Comparison of ENCODE assay signal across 30 cellular contexts in the genomic region with DNA sequence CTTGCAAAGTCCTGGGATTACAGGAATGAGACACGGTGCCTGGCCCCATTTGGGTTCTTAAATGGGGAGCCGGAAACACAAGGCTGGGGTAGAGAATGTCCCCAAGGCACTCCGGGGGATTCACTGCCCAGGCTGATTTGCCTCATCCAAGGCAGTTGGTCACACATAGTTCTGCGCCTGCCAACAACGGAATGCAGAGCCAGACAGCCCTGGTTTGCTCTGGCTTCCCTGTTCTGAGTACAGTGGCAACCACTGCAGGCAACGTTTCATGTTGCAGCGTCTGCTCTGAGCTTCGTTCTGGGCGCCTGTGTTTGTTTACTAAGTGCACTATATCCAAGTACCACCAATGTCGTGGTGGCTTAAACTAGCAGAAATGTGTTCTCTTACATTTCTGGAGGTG.
DNase-seq lines count a peak whose midpoint lies in the region; ATAC-seq and TF ChIP-seq lines count a peak whose summit lies in the region.
"Had no signal": no experiment of that assay in that cellular context is flagged by ENCODE, and none has a peak within 500 bp of the region (broad histone marks: within the 10 kb centered on the region; RNA-seq: fewer than 3 reads in every experiment).

No MANE protein-coding gene starts in this region.

- no peak overlapping the region for H3K4me2 ChIP-seq in PC-3 (ENCODE audit: low read length)
- H3K4me2 ChIP-seq: A549 had no signal

- POLR2A ChIA-PET in PC-3 (lab: Charles Lee; ENCODE audit: unreplicated experiment), result no interaction called here

- H3K4me3 ChIP-seq in heart left ventricle (peak overlapping the region in 1 of 12 donors; percentile 26), gastrocnemius medialis (peak overlapping the region; percentile 17 to 37 (median 26)), PC-3 (ENCODE audit: low read length) (no peak overlapping the region)
- H3K4me3 ChIP-seq: A549, ascending aorta, lung, thoracic aorta had no signal

- TF ChIP-seq CTCF in heart left ventricle (IDR thresholded peaks at IDR 0.05), result no peak
- TF ChIP-seq CTCF in gastrocnemius medialis (IDR thresholded peaks at IDR 0.05 in 4 of 5, conservative IDR thresholded peaks at IDR 0.05 in 1 of 5), result no peak
- TF ChIP-seq CTCF in PC-3 (conservative IDR thresholded peaks at IDR 0.05; ENCODE audit: low read depth, low read length), result no peak

- ATAC-seq in heart left ventricle (peak; percentile 79 to 95 (median 86)), gastrocnemius medialis (peak in 1 of 2 donors; percentile 47), HG03175 (IDR thresholded peaks at IDR 0.05; ENCODE audit: unreplicated experiment) (no peak), PC-3 (no peak)
- ATAC-seq: effector memory CD8-positive, alpha-beta T cell; HCT116; stimulated activated naive CD8-positive, alpha-beta T cell treated with anti-CD3 and anti-CD28 coated beads, Interleukin-15, amount 100 ng/mL, for 72 hours had no signal

- no peaks in the 10 kb centered on the region for H3K9me2 ChIP-seq in PC-3 (replicated peaks; ENCODE audit: low read length)

- no TSS peak for BruUV-seq in PC-3 (replicated peaks; lab: Mats Ljungman, UMichigan)

- 49 to 68% (median 63%) methylated on average over 9 to 10 of the region's 10 CpGs for whole genome bisulfite sequencing in heart left ventricle, 4 donors

- TF ChIP-seq POLR2A in heart left ventricle (IDR thresholded peaks at IDR 0.05) (no peak), gastrocnemius medialis (IDR thresholded peaks at IDR 0.05) (no peak)

- no peak overlapping the region for H2AFZ ChIP-seq in PC-3 (ENCODE audit: low read length)

- DNase-seq in NCI-H510A treated with DMSO at 0.1 percent for 48 hours (lab: John Stamatoyannopoulos, UW) (peak; percentile 4), NCI-H510A (lab: John Stamatoyannopoulos, UW) (no peak), LHCN-M2 (ENCODE audit: low read depth) (peak; percentile 18), heart left ventricle (peak in 3 of 5 donors; percentile 29 to 53 (median 44)), gastrocnemius medialis (no peak), GM03348 (ENCODE audit: low spot score) (no peak), PC-3 (no peak)
- DNase-seq: activated CD4-positive, alpha-beta T cell treated with anti-CD3 and anti-CD28 coated beads, Interleukin-2, amount 50 U/mL, for 48 hours; activated CD4-positive, CD25-positive, alpha-beta regulatory T cell treated with anti-CD3 and anti-CD28 coated beads, Interleukin-2, amount 50 U/mL, for 72 hours; activated gamma-delta T cell treated with Interleukin-2 at 50 U/mL for 16 hours; activated T-cell treated with anti-CD3 and anti-CD28 coated beads, Interleukin-2, amount 50 U/mL, for 48 hours; caudate nucleus; CD4-positive, alpha-beta memory T cell; effector memory CD8-positive, alpha-beta T cell; EL; foreskin fibroblast; NCI-H1694; NCI-H526 treated with DMSO at 0.1 percent for 48 hours; nephron progenitor cell; SHP77; stimulated activated CD4-positive, alpha-beta T cell treated with anti-CD3 and anti-CD28 coated beads, Interleukin-2, amount 100 ng/mL, for 24 hours; stimulated activated CD8-positive, alpha-beta memory T cell treated with anti-CD3 and anti-CD28 coated beads, Interleukin-4, amount 100 ng/mL, for 48 hours; stimulated activated naive CD8-positive, alpha-beta T cell treated with anti-CD3 and anti-CD28 coated beads, Interleukin-15, amount 100 ng/mL, for 72 hours; T-helper 2 cell had no signal

- in situ Hi-C loops in gastrocnemius medialis (cut with MboI; ENCODE audit: low sequenced_read_pairs in 4 of 4), result no loop called here

- H3K27me3 ChIP-seq in heart left ventricle (no peaks in the 10 kb centered on the region), gastrocnemius medialis (no peaks in the 10 kb centered on the region), PC-3 (ENCODE audit: low read length) (no peaks in the 10 kb centered on the region)
- H3K27me3 ChIP-seq: ascending aorta had no signal

- no peaks in the 10 kb centered on the region for H4K20me1 ChIP-seq in PC-3 (ENCODE audit: low read length)

- H3K9ac ChIP-seq in PC-3 (ENCODE audit: low read length), result no peak overlapping the region

- no peak overlapping the region for H3K27ac ChIP-seq in heart left ventricle
- no peak overlapping the region for H3K27ac ChIP-seq in gastrocnemius medialis
- H3K27ac ChIP-seq in PC-3 (ENCODE audit: low read length), result no peak overlapping the region
- H3K27ac ChIP-seq: A549, ascending aorta, thoracic aorta had no signal

- peaks cover 0 to 4% (median 0%) of the 10 kb centered on the region in 12 donors for H3K4me1 ChIP-seq in heart left ventricle
- H3K4me1 ChIP-seq in gastrocnemius medialis, result peaks cover 0 to 3% of the 10 kb centered on the region in 2 donors
- H3K4me1 ChIP-seq in PC-3 (ENCODE audit: insufficient read depth, low read length), result no peaks in the 10 kb centered on the region
- H3K4me1 ChIP-seq: A549, ascending aorta had no signal

- H3K36me3 ChIP-seq in heart left ventricle (no peaks in the 10 kb centered on the region), gastrocnemius medialis (no peaks in the 10 kb centered on the region), PC-3 (ENCODE audit: low read depth, low read length) (no peaks in the 10 kb centered on the region)
- H3K36me3 ChIP-seq: ascending aorta, thoracic aorta had no signal

- H3F3A ChIP-seq in PC-3 (ENCODE audit: low read length, unreplicated experiment), result no peaks in the 10 kb centered on the region

- CTCF ChIA-PET in PC-3 (lab: Charles Lee), result no interaction called here

- H3K9me3 ChIP-seq in heart left ventricle (no peaks in the 10 kb centered on the region), gastrocnemius medialis (no peaks in the 10 kb centered on the region), PC-3 (ENCODE audit: low read length) (no peaks in the 10 kb centered on the region)
- H3K9me3 ChIP-seq: A549, ascending aorta, thoracic aorta had no signal

- H3K79me2 ChIP-seq in PC-3 (ENCODE audit: low read length), result no peaks in the 10 kb centered on the region

- intact Hi-C loops in heart left ventricle (cut with DNase I) (no loop called here), gastrocnemius medialis (cut with DNase I; ENCODE audit: low total_unique reads) (no loop called here), PC-3 (cut with micrococcal nuclease) (no loop called here)

Comparison
In these comparisons a context has a peak if more than half of its experiments do, and no peak if none do; other contexts are left out.
1. DNase-seq: peak in NCI-H510A treated with DMSO at 0.1 percent for 48 hours (single experiment), LHCN-M2 (single experiment) and heart left ventricle (3 of 5); none in NCI-H510A (single experiment), gastrocnemius medialis (0 of 2), GM03348 (single experiment) and PC-3 (single experiment).
2. ATAC-seq: peak in heart left ventricle (4 of 4); none in HG03175 (single experiment) and PC-3 (single experiment).